In genomic region chr21:10449451-10449850, GRCh38 we compare ENCODE assay signal across 5 cellular contexts.
DNase-seq lines count a peak whose midpoint lies in the region; ATAC-seq and TF ChIP-seq lines count a peak whose summit lies in the region.
"Not testable (repeated sequence)": the region's sequence is repeated elsewhere in the genome, so short reads cannot be mapped to it uniquely, and the experiment has no call there.

No MANE protein-coding gene starts in this region.

- TF ChIP-seq EP300 in esophagus muscularis mucosa (IDR thresholded peaks at IDR 0.05): not testable (repeated sequence)

- not testable (repeated sequence) for H3K27me3 Mint-ChIP-seq in chondrocyte (ENCODE audit: low read depth)

- H3K4me1 ChIP-seq in esophagus muscularis mucosa; iPS-20b (ENCODE audit: insufficient read depth, low read length): not testable (repeated sequence)

- H3K36me3 Mint-ChIP-seq in chondrocyte (ENCODE audit: low read depth): not testable (repeated sequence)

- H3K36me3 ChIP-seq in esophagus muscularis mucosa; iPS-20b (ENCODE audit: insufficient read depth, low read depth, low read length): not testable (repeated sequence)

- peaks cover 22% of the 10 kb centered on the region for H3K9me3 Mint-ChIP-seq in chondrocyte (ENCODE audit: low read depth)

- WGBS in esophagus muscularis mucosa: 70% methylated on average over 8 of the region's 8 CpGs

- TF ChIP-seq POLR2A in esophagus muscularis mucosa (IDR thresholded peaks at IDR 0.05; ENCODE audit: low read depth): not testable (repeated sequence)

- H3K27ac ChIP-seq in esophagus muscularis mucosa (replicated peaks in 1 of 4); iPS-20b (ENCODE audit: low read length): not testable (repeated sequence)

- DNase-seq in chondrocyte (ENCODE audit: low spot score) (peak; percentile 93), esophagus muscularis mucosa (ENCODE audit: extremely low spot score) (peak; percentile 53), left ventricle myocardium superior (peak; percentile 27), posterior vena cava (ENCODE audit: low spot score) (peak; percentile 79)

- H3K9ac ChIP-seq in iPS-20b (ENCODE audit: low read depth, low read length): not testable (repeated sequence)

- not testable (repeated sequence) for H3K27ac Mint-ChIP-seq in chondrocyte (ENCODE audit: unreplicated experiment)

- ATAC-seq in left ventricle myocardium superior: not testable (repeated sequence)

- H3K4me3 ChIP-seq in esophagus muscularis mucosa: not testable (repeated sequence)
- peak overlapping the region; percentile 22; the same call in 1 of the 2 replicates for H3K4me3 ChIP-seq in iPS-20b (ENCODE audit: low read length)

- not testable (repeated sequence) for H3K27me3 ChIP-seq in esophagus muscularis mucosa; iPS-20b (ENCODE audit: insufficient read depth, low read length)

- not testable (repeated sequence) for H3K9me3 ChIP-seq in esophagus muscularis mucosa
- H3K9me3 ChIP-seq in iPS-20b (ENCODE audit: insufficient read depth, low read depth, low read length): peaks cover 87% of the 10 kb centered on the region

- not testable (repeated sequence) for H3K4me1 Mint-ChIP-seq in chondrocyte (ENCODE audit: low read depth)

- not testable (repeated sequence) for TF ChIP-seq CTCF in chondrocyte (IDR thresholded peaks at IDR 0.05); esophagus muscularis mucosa (IDR thresholded peaks at IDR 0.05)

- intact Hi-C loops in esophagus muscularis mucosa (cut with DNase I); left ventricle myocardium superior (cut with micrococcal nuclease); posterior vena cava (cut with DNase I): not testable (repeated sequence)

- not testable (repeated sequence) for H3K4me3 Mint-ChIP-seq in chondrocyte (ENCODE audit: unreplicated experiment)

Comparison
In these comparisons a context has a peak if more than half of its experiments do, and no peak if none do; other contexts are left out.
1. DNase-seq: peak in every context shown above with its lines; median percentile 93 in chondrocyte; 79 in posterior vena cava; 53 in esophagus muscularis mucosa; 27 in left ventricle myocardium superior.